Comparison of ENCODE assay signal across 1 cellular context in the genomic region with DNA sequence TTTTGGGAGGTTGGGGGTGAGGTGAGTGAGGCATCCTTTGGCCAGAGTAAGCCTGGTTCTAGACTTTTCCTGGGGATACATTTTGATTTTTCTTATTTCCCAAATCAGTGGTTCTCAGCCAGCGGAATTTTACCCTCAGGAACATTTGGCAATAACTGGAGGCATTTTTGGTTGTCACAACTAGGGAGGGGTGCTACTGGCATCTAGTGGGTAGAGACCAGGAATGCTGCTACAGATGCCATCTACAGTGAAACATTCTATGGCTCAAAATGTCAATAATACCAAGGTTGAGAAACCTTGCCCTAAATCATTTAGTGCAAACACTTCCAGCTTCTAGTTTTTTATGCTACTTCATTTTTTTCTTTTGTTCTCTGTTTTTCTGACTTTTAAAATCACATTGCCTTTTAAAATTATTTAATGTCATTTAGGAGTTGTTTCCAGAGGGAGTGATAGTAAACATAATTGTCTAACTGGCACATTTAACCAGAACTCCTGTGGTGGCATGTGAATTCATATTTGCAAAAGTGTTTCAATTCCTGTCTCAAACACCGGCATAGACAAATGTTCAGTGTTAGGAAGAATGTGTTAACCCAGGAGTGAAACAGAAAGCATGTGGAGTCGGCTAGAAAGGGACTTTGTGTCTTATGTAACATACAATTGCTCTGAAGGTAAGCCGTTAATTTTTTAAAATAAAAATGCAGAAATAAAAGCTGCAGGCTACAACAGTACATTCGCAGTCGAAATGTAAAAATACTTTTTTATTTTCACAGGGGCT.
TF ChIP-seq lines count a peak whose summit lies in the region.

No MANE protein-coding gene starts in this region.

TF ChIP-seq in GM12878, 131 proteins besides CTCF, POLR2A, EP300 and RAD21 (continued from another document):
- TF ChIP-seq SPI1 (IDR thresholded peaks at IDR 0.05; ENCODE audit: borderline replicate concordance, insufficient read depth, low read depth, low read length), result peak; percentile 35; the same call in 1 of the 2 replicates
- no peak for TF ChIP-seq IKZF1 (conservative IDR thresholded peaks at IDR 0.05)
